Comparison of ENCODE assay signal across 30 cellular contexts in the genomic region with DNA sequence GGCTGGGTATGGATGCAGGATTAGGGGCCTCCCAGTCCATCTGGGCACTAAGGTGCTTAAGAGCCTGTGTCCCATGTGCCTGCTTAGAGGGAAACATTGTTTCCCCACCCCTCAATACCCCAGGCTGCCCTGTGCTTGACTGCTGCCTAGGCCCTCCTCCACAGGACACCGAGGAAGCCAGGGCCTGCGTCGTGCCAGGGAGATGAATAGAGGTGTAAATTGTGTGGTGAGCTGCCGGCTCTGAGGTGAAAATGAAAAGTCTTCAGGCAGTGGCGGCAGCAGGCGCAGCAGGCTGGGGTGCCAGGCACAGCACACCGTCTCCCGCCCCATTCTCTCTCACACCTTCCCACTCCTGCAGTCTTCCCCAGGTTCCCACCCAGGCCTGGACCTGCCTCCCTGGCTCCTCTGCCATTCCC. TPM values are rescaled to one million over a fixed set of nuclear protein-coding genes. Genes with fewer than 3 reads are reported as not detected.
"Had no signal": no experiment of that assay in that cellular context is flagged by ENCODE, and none has a peak within 500 bp of the region (broad histone marks: within the 10 kb centered on the region; RNA-seq: fewer than 3 reads in every experiment).

No MANE protein-coding gene starts in this region.

- H3K4me1 ChIP-seq: body of pancreas, parathyroid adenoma, transverse colon, uterus had no signal

- H3K36me3 ChIP-seq: cardiac muscle cell, uterus had no signal

- DNase-seq: activated CD4-positive, alpha-beta T cell treated with anti-CD3 and anti-CD28 coated beads for 4 hours; activated CD4-positive, alpha-beta T cell treated with anti-CD3 and anti-CD28 coated beads, Interleukin-2, amount 50 U/mL, for 48 hours; activated CD4-positive, CD25-positive, alpha-beta regulatory T cell; activated CD8-positive, alpha-beta memory T cell treated with anti-CD3 and anti-CD28 coated beads, Interleukin-2, amount 50 U/mL, for 48 hours; activated effector memory CD4-positive, alpha-beta T cell treated with anti-CD3 and anti-CD28 coated beads, Interleukin-2, amount 50 U/mL, for 16 hours; activated naive CD4-positive, alpha-beta T cell treated with anti-CD3 and anti-CD28 coated beads, Interleukin-2, amount 10 ng/mL, durations not matched to agents 7 days and 5 days; activated naive CD8-positive, alpha-beta T cell treated with anti-CD3 and anti-CD28 coated beads, Interleukin-2, amount 50 U/mL, for 24 hours; activated T-cell treated with anti-CD3 and anti-CD28 coated beads, Interleukin-2, amount 50 U/mL, for 72 hours; body of pancreas; effector CD8-positive, alpha-beta T cell; foreskin melanocyte; kidney glomerular epithelial cell; left ventricle myocardium superior; mammary epithelial cell; right cardiac atrium; stimulated activated CD4-positive, alpha-beta T cell treated with anti-CD3 and anti-CD28 coated beads, Interleukin-12 subunit alpha, Interleukin-12 subunit beta, amount 100 ng/mL, for 4 hours; stimulated activated CD4-positive, alpha-beta T cell treated with anti-CD3 and anti-CD28 coated beads, Interleukin-4, amount 100 ng/mL, for 4 hours; stimulated activated naive CD8-positive, alpha-beta T cell treated with anti-CD3 and anti-CD28 coated beads, Interleukin-15, amount 100 ng/mL, for 72 hours; transverse colon; uterus had no signal

- H3K27me3 ChIP-seq: body of pancreas, cardiac muscle cell, neutrophil, transverse colon, uterus had no signal

- H3K4me3 Mint-ChIP-seq: activated naive CD4-positive, alpha-beta T cell treated with anti-CD3 and anti-CD28 coated beads, Interleukin-2, amount 10 ng/mL, durations not matched to agents 7 days and 5 days; activated naive CD8-positive, alpha-beta T cell treated with anti-CD3 and anti-CD28 coated beads, Interleukin-2, amount 50 U/mL, for 24 hours; activated T-cell treated with anti-CD3 and anti-CD28 coated beads, Interleukin-2, amount 50 U/mL, for 72 hours; dendritic cell treated with granulocyte-macrophage colony-stimulating factor and Interleukin-4, amounts not matched to agents 40 ng/mL and 50 ng/mL, for 4 days; mesothelial cell of epicardium; natural killer cell treated with Interleukin-12 subunit alpha and Interleukin-12 subunit beta and Interleukin-15 and Interleukin-18, amount 100 ng/mL, for 72 hours; stimulated activated naive CD8-positive, alpha-beta T cell treated with anti-CD3 and anti-CD28 coated beads, Interleukin-15, amount 100 ng/mL, for 72 hours; T-helper 1 cell treated with Interleukin-12 subunit alpha and Interleukin-12 subunit beta and Interleukin-4 antibody, amounts not matched to agents 30 μg/mL and 1 μg/mL, for 36 hours had no signal

- H2AFZ ChIP-seq: parathyroid adenoma had no signal

- ATAC-seq: activated naive CD8-positive, alpha-beta T cell treated with anti-CD3 and anti-CD28 coated beads, Interleukin-2, amount 50 U/mL, for 24 hours; activated T-cell treated with anti-CD3 and anti-CD28 coated beads, Interleukin-2, amount 50 U/mL, for 72 hours; body of pancreas; esophagus mucosa; left ventricle myocardium superior; right cardiac atrium; stimulated activated naive CD8-positive, alpha-beta T cell treated with anti-CD3 and anti-CD28 coated beads, Interleukin-15, amount 100 ng/mL, for 72 hours had no signal

- H3K9me3 ChIP-seq: body of pancreas, neutrophil, transverse colon, uterus had no signal

- H3K27ac ChIP-seq: body of pancreas, cardiac muscle cell, neutrophil, parathyroid adenoma, transverse colon, uterus had no signal

- H3K27me3 Mint-ChIP-seq: activated naive CD4-positive, alpha-beta T cell treated with anti-CD3 and anti-CD28 coated beads, Interleukin-2, amount 10 ng/mL, durations not matched to agents 7 days and 5 days; activated naive CD8-positive, alpha-beta T cell treated with anti-CD3 and anti-CD28 coated beads, Interleukin-2, amount 50 U/mL, for 24 hours; dendritic cell treated with granulocyte-macrophage colony-stimulating factor and Interleukin-4, amounts not matched to agents 40 ng/mL and 50 ng/mL, for 4 days; natural killer cell treated with Interleukin-12 subunit alpha and Interleukin-12 subunit beta and Interleukin-15 and Interleukin-18, amount 100 ng/mL, for 72 hours; stimulated activated naive CD8-positive, alpha-beta T cell treated with anti-CD3 and anti-CD28 coated beads, Interleukin-15, amount 100 ng/mL, for 72 hours had no signal

- H3K9me3 Mint-ChIP-seq: activated naive CD4-positive, alpha-beta T cell treated with anti-CD3 and anti-CD28 coated beads, Interleukin-2, amount 10 ng/mL, durations not matched to agents 7 days and 5 days; activated naive CD8-positive, alpha-beta T cell treated with anti-CD3 and anti-CD28 coated beads, Interleukin-2, amount 50 U/mL, for 24 hours; activated T-cell treated with anti-CD3 and anti-CD28 coated beads, Interleukin-2, amount 50 U/mL, for 72 hours; dendritic cell treated with granulocyte-macrophage colony-stimulating factor and Interleukin-4, amounts not matched to agents 40 ng/mL and 50 ng/mL, for 4 days; mesothelial cell of epicardium; natural killer cell treated with Interleukin-12 subunit alpha and Interleukin-12 subunit beta and Interleukin-15 and Interleukin-18, amount 100 ng/mL, for 72 hours; stimulated activated naive CD8-positive, alpha-beta T cell treated with anti-CD3 and anti-CD28 coated beads, Interleukin-15, amount 100 ng/mL, for 72 hours; T-helper 1 cell treated with Interleukin-12 subunit alpha and Interleukin-12 subunit beta and Interleukin-4 antibody, amounts not matched to agents 30 μg/mL and 1 μg/mL, for 36 hours had no signal

- H3K27ac Mint-ChIP-seq: activated naive CD4-positive, alpha-beta T cell treated with anti-CD3 and anti-CD28 coated beads, Interleukin-2, amount 10 ng/mL, durations not matched to agents 7 days and 5 days; activated naive CD8-positive, alpha-beta T cell treated with anti-CD3 and anti-CD28 coated beads, Interleukin-2, amount 50 U/mL, for 24 hours; activated T-cell treated with anti-CD3 and anti-CD28 coated beads, Interleukin-2, amount 50 U/mL, for 72 hours; dendritic cell treated with granulocyte-macrophage colony-stimulating factor and Interleukin-4, amounts not matched to agents 40 ng/mL and 50 ng/mL, for 4 days; mesothelial cell of epicardium; T-helper 1 cell treated with Interleukin-12 subunit alpha and Interleukin-12 subunit beta and Interleukin-4 antibody, amounts not matched to agents 30 μg/mL and 1 μg/mL, for 36 hours had no signal

- H3K9ac ChIP-seq: parathyroid adenoma had no signal

- H3K4me3 ChIP-seq: body of pancreas, cardiac muscle cell, transverse colon, uterus had no signal

- H3K4me1 Mint-ChIP-seq: mesothelial cell of epicardium had no signal

- H3K36me3 Mint-ChIP-seq: natural killer cell treated with Interleukin-12 subunit alpha and Interleukin-12 subunit beta and Interleukin-15 and Interleukin-18, amount 100 ng/mL, for 72 hours had no signal

RNA-seq across cellular contexts. Expression of gene GRM2, which starts 13.9 kb away (rescaled TPM):
- total RNA-seq: pulmonary artery endothelial cell, skeletal muscle tissue had no signal
- polyA plus RNA-seq: cardiac muscle cell had no signal
